8 cellular contexts compared by ENCODE assay signal in genomic region chr22:40819741-40820140, GRCh38. TPM values are rescaled to one million over a fixed set of nuclear protein-coding genes. Genes with fewer than 3 reads are reported as not detected.
A peak's percentile ranks its signal among the peaks of the same experiment; 100 is the strongest.
DNase-seq lines count a peak whose midpoint lies in the region; ATAC-seq and TF ChIP-seq lines count a peak whose summit lies in the region.

No MANE protein-coding gene starts in this region.

- H3K4me3 ChIP-seq in HAP-1 (peak overlapping the region; percentile 90), fibroblast of mammary gland (ENCODE audit: control insufficient read depth, low read depth, low read length) (peak overlapping the region; percentile 99), trophoblast cell (ENCODE audit: low read depth, low read length) (no peak overlapping the region)

- H3K36me3 Mint-ChIP-seq in T-helper 17 cell (ENCODE audit: low read depth) = no peaks in the 10 kb centered on the region

- no CpG with 5 or more reads among the region's 3 CpGs for WGBS in trophoblast cell (ENCODE audit: extremely low coverage, insufficient coverage, insufficient read length)

- H3K4me3 Mint-ChIP-seq in T-helper 17 cell = peak overlapping the region; percentile 95

- H2BK120ac ChIP-seq in trophoblast cell (ENCODE audit: insufficient read depth, low read length, poor library complexity) = no peak overlapping the region

- H3K79me2 ChIP-seq in trophoblast cell (ENCODE audit: control insufficient read depth, insufficient read depth, low read length, poor library complexity) = peaks cover 20% of the 10 kb centered on the region

- H2BK12ac ChIP-seq in trophoblast cell (ENCODE audit: low read length) = no peak overlapping the region

- H3K79me1 ChIP-seq in trophoblast cell (ENCODE audit: low read length) = peaks cover 6% of the 10 kb centered on the region

- H3K27me3 ChIP-seq in HAP-1 (ENCODE audit: low read depth) (no peaks in the 10 kb centered on the region), trophoblast cell (ENCODE audit: insufficient read depth, low read length) (no peaks in the 10 kb centered on the region)

- no peak overlapping the region for H3K23ac ChIP-seq in trophoblast cell (ENCODE audit: low read length)

- ATAC-seq in T-helper 17 cell = no peak
- ATAC-seq in GM21717 (IDR thresholded peaks at IDR 0.05; ENCODE audit: unreplicated experiment) = no peak

- no peaks in the 10 kb centered on the region for H3K9me3 ChIP-seq in HAP-1
- H3K9me3 ChIP-seq in T-helper 17 cell (ENCODE audit: control insufficient read depth, low read length, poor library complexity, severe bottlenecking) = no peaks in the 10 kb centered on the region
- no peaks in the 10 kb centered on the region for H3K9me3 ChIP-seq in trophoblast cell (ENCODE audit: insufficient read depth, low read depth, low read length)

- H3K9ac ChIP-seq in trophoblast cell (ENCODE audit: low read length) = no peak overlapping the region

- H3K4me1 ChIP-seq in HAP-1 (peaks cover 19% of the 10 kb centered on the region), trophoblast cell (ENCODE audit: control insufficient read depth in 1 of 2, insufficient read depth in 2 of 2, low read length in 2 of 2) (peaks cover 7 to 12% of the 10 kb centered on the region in 2 experiments)

- in situ Hi-C loops in HAP-1 (cut with MboI; ENCODE audit: low sequenced_read_pairs) = no loop called here

- no peak overlapping the region for H2AK5ac ChIP-seq in trophoblast cell (ENCODE audit: low read length)

- peaks cover 17% of the 10 kb centered on the region for H3K36me3 ChIP-seq in HAP-1 (replicated peaks)
- peaks cover 5% of the 10 kb centered on the region in 2 experiments for H3K36me3 ChIP-seq in trophoblast cell (ENCODE audit: control insufficient read depth in 1 of 2, insufficient read depth in 2 of 2, low read length in 2 of 2)

- peak overlapping the region; percentile 58 for H4K8ac ChIP-seq in trophoblast cell (ENCODE audit: low read depth, low read length)

- no peak overlapping the region for H3K18ac ChIP-seq in trophoblast cell (ENCODE audit: low read length)

- TF ChIP-seq CTCF in fibroblast of mammary gland (conservative IDR thresholded peaks at IDR 0.05; ENCODE audit: control insufficient read depth, insufficient read depth, low read depth, low read length) = no peak

- peak overlapping the region; percentile 80 for H3K4me2 ChIP-seq in trophoblast cell (ENCODE audit: low read length)

- peak overlapping the region; percentile 27 for H3K27ac ChIP-seq in trophoblast cell (ENCODE audit: low read depth, low read length)

- H3K14ac ChIP-seq in trophoblast cell (ENCODE audit: low read length) = no peak overlapping the region

- H2BK5ac ChIP-seq in trophoblast cell (ENCODE audit: low read depth, low read length, poor library complexity) = no peak overlapping the region

- H3K27me3 Mint-ChIP-seq in T-helper 17 cell = no peaks in the 10 kb centered on the region

- H4K91ac ChIP-seq in trophoblast cell (ENCODE audit: low read depth, low read length) = no peak overlapping the region

- DNase-seq in AML-193 (lab: John Stamatoyannopoulos, UW) (peak; percentile 8 to 13), HAP-1 (ENCODE audit: low spot score in 2 of 2) (no peak), T-helper 17 cell (no peak), fibroblast of mammary gland (ENCODE audit: low read depth) (peak; percentile 49), trophoblast cell (peak in 1 of 2 donors; percentile 19)
- DNase-seq in stimulated activated CD4-positive, alpha-beta T cell treated with anti-CD3 and anti-CD28 coated beads, Interleukin-2, amount 100 ng/mL, for 48 hours = no peak
- DNase-seq in stimulated activated CD8-positive, alpha-beta memory T cell treated with anti-CD3 and anti-CD28 coated beads, Interleukin-4, amount 100 ng/mL, for 48 hours = no peak

- H2AFZ ChIP-seq in trophoblast cell (ENCODE audit: insufficient read depth, low read length, poor library complexity) = no peak overlapping the region

- H3K27ac Mint-ChIP-seq in T-helper 17 cell = peak overlapping the region; percentile 82

- peaks cover 26% of the 10 kb centered on the region for H3K4me1 Mint-ChIP-seq in T-helper 17 cell

- no peak overlapping the region for H3K4ac ChIP-seq in trophoblast cell (ENCODE audit: low read depth, low read length)

- H4K12ac ChIP-seq in trophoblast cell (ENCODE audit: low read depth, low read length) = no peak overlapping the region

RNA-seq across cellular contexts. Expression of gene SLC25A17, which starts 0.6 kb away (rescaled TPM):
- total RNA-seq in T-helper 17 cell = 1 to 10 TPM; 6.9 to 9.0 TPM
- 33.8 and 37.0 TPM in 2 replicates for polyA plus RNA-seq in trophoblast cell (2013)

RNA-seq across cellular contexts. Expression of gene ST13, which starts 36.7 kb away (rescaled TPM):
- 100 to 1,000 TPM; 114 to 117 TPM for total RNA-seq in T-helper 17 cell
- polyA plus RNA-seq in trophoblast cell (2013) = 416 and 442 TPM in 2 replicates

RNA-seq across cellular contexts. Expression of gene XPNPEP3, which starts 37.2 kb away (rescaled TPM):
- 10 to 100 TPM; 13.8 to 16.0 TPM for total RNA-seq in T-helper 17 cell
- 11.4 and 11.5 TPM in 2 replicates for polyA plus RNA-seq in trophoblast cell (2013)

RNA-seq across cellular contexts. Expression of gene DNAJB7, which starts 42.2 kb away (rescaled TPM):
- not detected for total RNA-seq in T-helper 17 cell
- polyA plus RNA-seq in trophoblast cell (2013) = not detected in 2 replicates

Comparison
In these comparisons a context has a peak if more than half of its experiments do, and no peak if none do; other contexts are left out.
1. DNase-seq: peak in AML-193 (2 of 2) and fibroblast of mammary gland (single experiment); none in HAP-1 (0 of 2), T-helper 17 cell (0 of 3), stimulated activated CD4-positive, alpha-beta T cell treated with anti-CD3 and anti-CD28 coated beads, Interleukin-2, amount 100 ng/mL, for 48 hours (0 of 2) and stimulated activated CD8-positive, alpha-beta memory T cell treated with anti-CD3 and anti-CD28 coated beads, Interleukin-4, amount 100 ng/mL, for 48 hours (single experiment).